Comparison of ENCODE assay signal across 24 cellular contexts in the genomic region with DNA sequence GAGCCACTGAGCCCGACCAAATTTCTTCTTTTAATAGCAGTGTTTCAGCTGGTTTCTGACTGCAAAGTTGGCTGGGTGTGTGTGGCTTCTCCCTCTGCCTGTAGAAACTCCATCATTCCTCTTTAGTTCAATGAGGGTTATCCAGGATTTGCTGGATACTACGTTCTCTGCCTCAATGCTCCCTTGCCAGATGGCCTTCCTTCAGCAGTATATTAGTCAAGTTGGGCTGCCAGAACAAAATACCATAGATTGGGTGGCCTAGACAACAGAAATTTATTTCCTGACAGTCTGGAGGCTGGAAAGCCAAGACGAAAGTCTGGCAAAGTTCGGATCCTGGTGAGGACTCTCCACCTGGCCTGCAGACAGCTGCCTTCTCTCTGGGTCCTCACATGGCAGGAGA.
"Had no signal": no experiment of that assay in that cellular context is flagged by ENCODE, and none has a peak within 500 bp of the region (broad histone marks: within the 10 kb centered on the region; RNA-seq: fewer than 3 reads in every experiment).

No MANE protein-coding gene starts in this region.

- H3K4me2 ChIP-seq: smooth muscle cell had no signal

- H3K27ac ChIP-seq: brain microvascular endothelial cell, coronary artery, dorsolateral prefrontal cortex, heart left ventricle, left ventricle myocardium inferior, ovary, thyroid gland had no signal

- DNase-seq: activated CD4-positive, alpha-beta T cell treated with anti-CD3 and anti-CD28 coated beads for 36 hours; activated CD4-positive, CD25-positive, alpha-beta regulatory T cell; activated naive CD4-positive, alpha-beta T cell treated with Interleukin-2 at 50 U/mL for 16 hours; activated T-cell treated with anti-CD3 and anti-CD28 coated beads for 4 hours; activated T-cell treated with anti-CD3 and anti-CD28 coated beads, Interleukin-2, amount 50 U/mL, for 72 hours; aorta; brain microvascular endothelial cell; dorsolateral prefrontal cortex; effector memory CD4-positive, alpha-beta T cell; erythroblast; foreskin fibroblast; heart left ventricle; hypothalamus; immature natural killer cell; left ventricle myocardium inferior; mammary epithelial cell; naive B cell; ovary; stimulated activated CD4-positive, alpha-beta T cell treated with anti-CD3 and anti-CD28 coated beads, Interleukin-1b, Interleukin-23, amount 100 ng/mL, for 48 hours; stimulated activated naive B cell treated with anti-CD40 and anti-IgM and Interleukin-4, amounts not matched to agents 10 μg/mL and 1 μg/mL and 100 μg/mL, for 72 hours; stomach; thyroid gland had no signal

- ATAC-seq: activated T-cell treated with anti-CD3 and anti-CD28 coated beads, Interleukin-2, amount 50 U/mL, for 72 hours; stimulated activated naive B cell treated with anti-CD40 and anti-IgM and Interleukin-4, amounts not matched to agents 10 μg/mL and 1 μg/mL and 100 μg/mL, for 72 hours had no signal

- H3K4me3 ChIP-seq: coronary artery, dorsolateral prefrontal cortex, heart left ventricle, left ventricle myocardium inferior, ovary, smooth muscle cell, stomach, thyroid gland had no signal

- H3K9me3 ChIP-seq: heart left ventricle, left ventricle myocardium inferior, ovary, stomach, thyroid gland had no signal

- H3K27me3 ChIP-seq: brain microvascular endothelial cell, heart left ventricle, ovary, stomach, thyroid gland had no signal

- H3K36me3 ChIP-seq: brain microvascular endothelial cell, heart left ventricle, left ventricle myocardium inferior, ovary, stomach, thyroid gland had no signal
